In genomic region chr15:66789029-66790025, GRCh38 we compare ENCODE assay signal across 8 cellular contexts.
A peak's percentile ranks its signal among the peaks of the same experiment; 100 is the strongest.
DNase-seq lines count a peak whose midpoint lies in the region; ATAC-seq, FAIRE-seq and TF ChIP-seq lines count a peak whose summit lies in the region.

No MANE protein-coding gene starts in this region.

- H3K23ac ChIP-seq in H9 (ENCODE audit: insufficient read length, low read depth, low read length), result no peak overlapping the region

- no peaks in the 10 kb centered on the region for H3K9me3 ChIP-seq in H9 (ENCODE audit: control insufficient read depth, low read depth, low read length)
- no peaks in the 10 kb centered on the region for H3K9me3 ChIP-seq in SJSA1 (replicated peaks)
- H3K9me3 ChIP-seq in small intestine (ENCODE audit: control insufficient read depth, low read depth), result no peaks in the 10 kb centered on the region

- peak; percentile 63 for TF ChIP-seq CTCF in H9 (conservative IDR thresholded peaks at IDR 0.05)
- peak; percentile 74 for TF ChIP-seq CTCF in foreskin fibroblast (IDR thresholded peaks at IDR 0.05; ENCODE audit: low read depth, low read length)

- no peak overlapping the region for H2BK5ac ChIP-seq in H9 (ENCODE audit: insufficient read length, low read length)

- no peak overlapping the region for H3K27ac ChIP-seq in H9 (ENCODE audit: insufficient read length, low read depth, low read length)
- peak overlapping the region; percentile 45 for H3K27ac ChIP-seq in SJSA1
- peak overlapping the region in 1 of 2 donors; percentile 77 for H3K27ac ChIP-seq in small intestine (ENCODE audit: low read depth in 1 of 2, low read length in 1 of 2)

- H2BK120ac ChIP-seq in H9 (ENCODE audit: low read depth, low read length, poor library complexity, severe bottlenecking), result no peak overlapping the region

- no peak overlapping the region for H2AFZ ChIP-seq in H9 (ENCODE audit: low read length)

- H3K14ac ChIP-seq in H9 (ENCODE audit: insufficient read depth, low read length), result no peak overlapping the region

- H3K4me1 ChIP-seq in H9 (ENCODE audit: insufficient read depth, low read length) (no peaks in the 10 kb centered on the region), SJSA1 (replicated peaks) (peaks cover 56% of the 10 kb centered on the region), small intestine (ENCODE audit: control insufficient read depth in 2 of 2, insufficient read depth in 1 of 2, low read depth in 1 of 2, low read length in 1 of 2) (no peaks in the 10 kb centered on the region)

- H3K27me3 Mint-ChIP-seq in H9 (ENCODE audit: low read depth), result no peaks in the 10 kb centered on the region

- H3K4me3 Mint-ChIP-seq in H9, result 0 out of 5 replicates have a peak overlapping the region, but pooled peaks of 1 of the 2 experiments have one; percentile 26

- no peak for ATAC-seq in GM18873 (IDR thresholded peaks at IDR 0.05; ENCODE audit: low FRiP score, unreplicated experiment)
- no peak for ATAC-seq in GM18502 (IDR thresholded peaks at IDR 0.05; ENCODE audit: poor library complexity, unreplicated experiment)
- no peak for ATAC-seq in HG02884 (IDR thresholded peaks at IDR 0.05; ENCODE audit: unreplicated experiment)
- ATAC-seq in HG03025 (IDR thresholded peaks at IDR 0.05; ENCODE audit: low FRiP score, unreplicated experiment), result no peak

- H2BK12ac ChIP-seq in H9 (ENCODE audit: insufficient read length, low read depth, low read length), result no peak overlapping the region

- H2AK5ac ChIP-seq in H9 (ENCODE audit: insufficient read length, low read length), result no peak overlapping the region

- no peak overlapping the region for H3K4ac ChIP-seq in H9 (ENCODE audit: low read depth, low read length)

- no peaks in the 10 kb centered on the region for H3K36me3 Mint-ChIP-seq in H9 (ENCODE audit: insufficient read depth in 1 of 3, low read depth in 3 of 3)

- H3K27me3 ChIP-seq in H9 (ENCODE audit: insufficient read depth, low read length) (no peaks in the 10 kb centered on the region), SJSA1 (replicated peaks) (no peaks in the 10 kb centered on the region), small intestine (ENCODE audit: control insufficient read depth in 2 of 2, insufficient read depth in 2 of 2, low read length in 2 of 2) (no peaks in the 10 kb centered on the region)

- H4K8ac ChIP-seq in H9 (replicated peaks; ENCODE audit: insufficient read length, low read depth, low read length), result no peak overlapping the region

- no peaks in the 10 kb centered on the region for H3K23me2 ChIP-seq in H9 (ENCODE audit: insufficient read length, low read depth, low read length, poor library complexity, severe bottlenecking)

- FAIRE-seq in small intestine (lab: Jason Lieb, UNC), result no peak

- no peak overlapping the region for H3K27ac Mint-ChIP-seq in H9

- H4K5ac ChIP-seq in H9 (ENCODE audit: insufficient read length, low read depth, low read length), result no peak overlapping the region

- H3K4me2 ChIP-seq in H9 (ENCODE audit: insufficient read depth, insufficient read length, low read length), result no peak overlapping the region

- peaks cover 5 to 8% of the 10 kb centered on the region in 2 experiments; a peak in 3 of 4 replicates for H3K4me1 Mint-ChIP-seq in H9

- H3K9ac ChIP-seq in H9 (ENCODE audit: extremely low read depth, insufficient read length, low read length), result no peak overlapping the region

- no peak overlapping the region for H2BK15ac ChIP-seq in H9 (ENCODE audit: low read depth, low read length)

- H4K20me1 ChIP-seq in H9 (ENCODE audit: control insufficient read depth, insufficient read depth, insufficient read length), result no peaks in the 10 kb centered on the region

- H3K56ac ChIP-seq in H9 (ENCODE audit: insufficient read length, low read depth, low read length), result no peak overlapping the region

- H3K79me2 ChIP-seq in H9 (ENCODE audit: insufficient read depth, low read length), result no peaks in the 10 kb centered on the region

- no peak overlapping the region for H3K4me3 ChIP-seq in SJSA1
- H3K4me3 ChIP-seq in foreskin fibroblast (ENCODE audit: low read depth in 1 of 2, low read length in 2 of 2), result no peak overlapping the region
- H3K4me3 ChIP-seq in small intestine (ENCODE audit: low read depth in 1 of 2, low read length in 2 of 2), result no peak overlapping the region

- no peak overlapping the region for H2BK20ac ChIP-seq in H9 (ENCODE audit: low read depth, low read length, poor library complexity, severe bottlenecking)

- no peak overlapping the region for H3T11ph ChIP-seq in H9 (ENCODE audit: low read length)

- H3K18ac ChIP-seq in H9 (ENCODE audit: insufficient read length, low read depth, low read length), result no peak overlapping the region

- WGBS in H9 (ENCODE audit: extremely low coverage, insufficient read length, low lambda C conversion rate), result no CpG with 5 or more reads among the region's 5 CpGs
- WGBS in small intestine, 3 donors, result 59 to 77% (median 71%) methylated on average over 5 of the region's 5 CpGs

- H3K9me3 Mint-ChIP-seq in H9, result no peaks in the 10 kb centered on the region

- no peaks in the 10 kb centered on the region for H3K79me1 ChIP-seq in H9 (ENCODE audit: insufficient read depth, low read depth, low read length, poor library complexity, severe bottlenecking)

- H3K36me3 ChIP-seq in SJSA1 (peaks cover 3% of the 10 kb centered on the region), small intestine (ENCODE audit: control insufficient read depth in 2 of 2, insufficient read depth in 2 of 2, low read length in 2 of 2) (no peaks in the 10 kb centered on the region)

- DNase-seq in H9 (peak; percentile 76), SJSA1 (ENCODE audit: low read depth in 1 of 2, low spot score in 2 of 2) (peak; percentile 59 to 75), foreskin fibroblast (peak; percentile 79 to 91), small intestine (peak; percentile 45)

- H4K91ac ChIP-seq in H9 (ENCODE audit: insufficient read length, low read depth, low read length), result no peak overlapping the region
